In genomic region chr6:53746442-53747103, GRCh38 we compare ENCODE assay signal across 16 cellular contexts. TPM values are rescaled to one million over a fixed set of nuclear protein-coding genes. Genes with fewer than 3 reads are reported as not detected.
DNase-seq lines count a peak whose midpoint lies in the region; ATAC-seq and TF ChIP-seq lines count a peak whose summit lies in the region.
"Had no signal": no experiment of that assay in that cellular context is flagged by ENCODE, and none has a peak within 500 bp of the region (broad histone marks: within the 10 kb centered on the region; RNA-seq: fewer than 3 reads in every experiment).

No MANE protein-coding gene starts in this region.

- TF ChIP-seq CTCF in PC-9 (conservative IDR thresholded peaks at IDR 0.05) (no peak), nephron progenitor cell (IDR thresholded peaks at IDR 0.05) (no peak), gastrocnemius medialis (IDR thresholded peaks at IDR 0.05 in 4 of 5, conservative IDR thresholded peaks at IDR 0.05 in 1 of 5) (no peak)

- H3K4me1 ChIP-seq in PC-9 (replicated peaks; ENCODE audit: insufficient read depth): peaks cover 36% of the 10 kb centered on the region
- H3K4me1 ChIP-seq in gastrocnemius medialis: no peaks in the 10 kb centered on the region
- H3K4me1 ChIP-seq: BLaER1, right atrium auricular region, upper lobe of left lung had no signal

- intact Hi-C loops in PC-9 (cut with micrococcal nuclease; ENCODE audit: unreplicated experiment): loop anchor here (5.0 kb wide), 1 partner anchor 46 kb away; no protein-coding TSS in a partner anchor
- intact Hi-C loops in gastrocnemius medialis (cut with DNase I; ENCODE audit: low total_unique reads): no loop called here

- H3K27me3 Mint-ChIP-seq in nephron progenitor cell (ENCODE audit: low read depth, poor library complexity): no peaks in the 10 kb centered on the region

- peak overlapping the region; percentile 47 for H3K27ac Mint-ChIP-seq in nephron progenitor cell
- H3K27ac Mint-ChIP-seq: T-helper 1 cell treated with Interleukin-12 subunit alpha and Interleukin-12 subunit beta and Interleukin-4 antibody, amounts not matched to agents 30 μg/mL and 1 μg/mL, for 36 hours had no signal

- H3K4me3 ChIP-seq in PC-9 (no peak overlapping the region; the same call in 1 of the 2 replicates), gastrocnemius medialis (no peak overlapping the region)
- H3K4me3 ChIP-seq: BLaER1, right atrium auricular region, upper lobe of left lung had no signal

- peaks cover 9% of the 10 kb centered on the region for H3K4me1 Mint-ChIP-seq in nephron progenitor cell

- no peaks in the 10 kb centered on the region for H3K36me3 ChIP-seq in PC-9 (ENCODE audit: low read depth)
- no peaks in the 10 kb centered on the region for H3K36me3 ChIP-seq in gastrocnemius medialis
- H3K36me3 ChIP-seq: BLaER1, right atrium auricular region, upper lobe of left lung had no signal

- H3K27ac ChIP-seq in PC-9 (peak overlapping the region; percentile 55), gastrocnemius medialis (no peak overlapping the region)
- H3K27ac ChIP-seq: BLaER1, right atrium auricular region, upper lobe of left lung had no signal

- peak; percentile 88 for DNase-seq in DMS79 treated with DMSO at 0.1 percent for 48 hours (lab: John Stamatoyannopoulos, UW)
- DNase-seq in NCI-H1105 treated with DMSO at 0.1 percent for 48 hours (lab: John Stamatoyannopoulos, UW): peak; percentile 90
- DNase-seq in PC-9: peak in 1 of 2 experiments; percentile 66
- DNase-seq in nephron progenitor cell: no peak
- no peak for DNase-seq in gastrocnemius medialis
- DNase-seq: activated T-cell treated with anti-CD3 and anti-CD28 coated beads, Interleukin-2, amount 50 U/mL, for 48 hours; EL; left colon; NCI-H187; upper lobe of left lung had no signal

- H3K9me3 Mint-ChIP-seq in nephron progenitor cell: peaks cover 4% of the 10 kb centered on the region
- H3K9me3 Mint-ChIP-seq: T-helper 1 cell treated with Interleukin-12 subunit alpha and Interleukin-12 subunit beta and Interleukin-4 antibody, amounts not matched to agents 30 μg/mL and 1 μg/mL, for 36 hours had no signal

- H3K4me3 Mint-ChIP-seq in nephron progenitor cell: no peak overlapping the region
- H3K4me3 Mint-ChIP-seq: T-helper 1 cell treated with Interleukin-12 subunit alpha and Interleukin-12 subunit beta and Interleukin-4 antibody, amounts not matched to agents 30 μg/mL and 1 μg/mL, for 36 hours had no signal

- no peaks in the 10 kb centered on the region for H3K9me3 ChIP-seq in PC-9 (ENCODE audit: insufficient read depth, low read depth)
- no peaks in the 10 kb centered on the region for H3K9me3 ChIP-seq in gastrocnemius medialis
- H3K9me3 ChIP-seq: BLaER1, right atrium auricular region, upper lobe of left lung had no signal

- ATAC-seq in HG03432 (IDR thresholded peaks at IDR 0.05; ENCODE audit: unreplicated experiment) (no peak), gastrocnemius medialis (no peak), HG02610 (IDR thresholded peaks at IDR 0.05; ENCODE audit: unreplicated experiment) (no peak), SK-N-SH treated with all-trans-retinoic acid at 6 μM for 48 hours (no peak)
- ATAC-seq: left colon had no signal

- peaks cover 20% of the 10 kb centered on the region for H3F3A ChIP-seq in PC-9 (ENCODE audit: insufficient read depth, low read depth)

- H3K9me2 ChIP-seq in PC-9 (ENCODE audit: insufficient read depth): no peaks in the 10 kb centered on the region

- no peak overlapping the region for H2AFZ ChIP-seq in PC-9

- TF ChIP-seq POLR2A in gastrocnemius medialis (IDR thresholded peaks at IDR 0.05): no peak

- BruUV-seq in PC-9 (replicated peaks; lab: Mats Ljungman, UMichigan): no TSS peak

- POLR2A ChIA-PET in PC-9 (lab: Charles Lee; ENCODE audit: unreplicated experiment): no interaction called here

- in situ Hi-C loops in gastrocnemius medialis (cut with MboI; ENCODE audit: low sequenced_read_pairs in 4 of 4): loop anchor here (25.0 kb wide), 1 partner anchor 584 kb away; no protein-coding TSS in a partner anchor

- no peaks in the 10 kb centered on the region for H4K20me1 ChIP-seq in PC-9 (ENCODE audit: insufficient read depth)
- H4K20me1 ChIP-seq: BLaER1 had no signal

- CTCF ChIA-PET in PC-9 (lab: Charles Lee): interaction anchor here (0.6 to 0.7 kb wide), 2 partner anchors 18 to 28 kb away, joined by 3 to 4 read pairs; no protein-coding TSS in a partner anchor

- peaks cover 7% of the 10 kb centered on the region for H3K36me3 Mint-ChIP-seq in nephron progenitor cell (ENCODE audit: low read depth)

- no peaks in the 10 kb centered on the region for H3K79me2 ChIP-seq in PC-9 (ENCODE audit: low read depth)

- peak overlapping the region; percentile 57 for H3K4me2 ChIP-seq in PC-9
- H3K4me2 ChIP-seq: BLaER1 had no signal

- H3K27me3 ChIP-seq in PC-9 (ENCODE audit: insufficient read depth, low read depth) (no peaks in the 10 kb centered on the region), gastrocnemius medialis (no peaks in the 10 kb centered on the region)
- H3K27me3 ChIP-seq: BLaER1, right atrium auricular region, upper lobe of left lung had no signal

TF ChIP-seq in SK-N-SH treated with all-trans-retinoic acid at 6 μM for 48 hours, 23 proteins besides CTCF, POLR2A, EP300 and RAD21:
- TF ChIP-seq TOX (CRISPR knock-in tag; IDR thresholded peaks at IDR 0.05; ENCODE audit: borderline replicate concordance): no peak
- TF ChIP-seq SNAI2 (CRISPR knock-in tag; IDR thresholded peaks at IDR 0.05): no peak
- no peak for TF ChIP-seq ISL1 (CRISPR knock-in tag; IDR thresholded peaks at IDR 0.05)
- TF ChIP-seq ZFP3 (CRISPR knock-in tag; IDR thresholded peaks at IDR 0.05): no peak
- no peak for TF ChIP-seq TSHZ2 (CRISPR knock-in tag; IDR thresholded peaks at IDR 0.05)
- TF ChIP-seq ARNTL (CRISPR knock-in tag; IDR thresholded peaks at IDR 0.05; ENCODE audit: borderline replicate concordance, low read depth): no peak
- no peak for TF ChIP-seq ZC3H10 (CRISPR knock-in tag; IDR thresholded peaks at IDR 0.05)
- TF ChIP-seq CSDC2 (CRISPR knock-in tag; IDR thresholded peaks at IDR 0.05): no peak
- no peak for TF ChIP-seq ZNF565 (CRISPR knock-in tag; conservative IDR thresholded peaks at IDR 0.05; ENCODE audit: low read depth)
- TF ChIP-seq ZNF70 (CRISPR knock-in tag; IDR thresholded peaks at IDR 0.05): no peak
- TF ChIP-seq OSR1 (CRISPR knock-in tag; IDR thresholded peaks at IDR 0.05): no peak
- no peak for TF ChIP-seq ESRRG (CRISPR knock-in tag; IDR thresholded peaks at IDR 0.05)
- no peak for TF ChIP-seq CSRNP3 (CRISPR knock-in tag; IDR thresholded peaks at IDR 0.05)
- TF ChIP-seq ZFP30 (CRISPR knock-in tag; IDR thresholded peaks at IDR 0.05): no peak
- no peak for TF ChIP-seq CREB5 (CRISPR knock-in tag; IDR thresholded peaks at IDR 0.05; ENCODE audit: low read depth)
- no peak for TF ChIP-seq GLIS3 (CRISPR knock-in tag; IDR thresholded peaks at IDR 0.05)
TF ChIP-seq in SK-N-SH treated with all-trans-retinoic acid at 6 μM for 48 hours: peak in this region for 0.

RNA-seq across cellular contexts. Expression of gene LRRC1, which starts 48.2 kb away (rescaled TPM):
- total RNA-seq in PC-9 (2021) (23.0 and 26.4 TPM in 2 replicates), gastrocnemius medialis (1 to 10 TPM in 2 of 4 donors, under 1 TPM in 2; 0.67 to 8.5 (median 2.4) TPM)

Comparison
In these comparisons a context has a peak if more than half of its experiments do, and no peak if none do; other contexts are left out.
1. DNase-seq: peak in DMS79 treated with DMSO at 0.1 percent for 48 hours (single experiment) and NCI-H1105 treated with DMSO at 0.1 percent for 48 hours (single experiment); none in nephron progenitor cell (single experiment) and gastrocnemius medialis (0 of 2).